ENCODE assay signal across 21 cellular contexts in genomic region chr11:86575927-86576326, GRCh38.
"Had no signal": no experiment of that assay in that cellular context is flagged by ENCODE, and none has a peak within 500 bp of the region (broad histone marks: within the 10 kb centered on the region; RNA-seq: fewer than 3 reads in every experiment).

No MANE protein-coding gene starts in this region.

- DNase-seq: activated CD4-positive, alpha-beta memory T cell treated with anti-CD3 and anti-CD28 coated beads, Interleukin-2, amount 10 ng/mL, durations not matched to agents 7 days and 5 days; activated CD4-positive, alpha-beta T cell treated with anti-CD3 and anti-CD28 coated beads for 48 hours; activated CD4-positive, CD25-positive, alpha-beta regulatory T cell; activated CD8-positive, alpha-beta memory T cell treated with anti-CD3 and anti-CD28 coated beads, Interleukin-2, amount 10 ng/mL, durations not matched to agents 7 days and 5 days; activated naive CD4-positive, alpha-beta T cell treated with anti-CD3 and anti-CD28 coated beads for 36 hours; central memory CD4-positive, alpha-beta T cell; dorsolateral prefrontal cortex; foreskin fibroblast; glutamatergic neuron; hypothalamus; occipital lobe; posterior cingulate gyrus; retina; stimulated activated naive B cell treated with anti-CD40 and anti-IgM and Interleukin-4, amounts not matched to agents 10 μg/mL and 1 μg/mL and 100 μg/mL, for 72 hours; T-helper 9 cell; thyroid gland had no signal

- H3K36me3 Mint-ChIP-seq: activated CD8-positive, alpha-beta memory T cell treated with anti-CD3 and anti-CD28 coated beads, Interleukin-2, amount 10 ng/mL, durations not matched to agents 7 days and 5 days; brain; mesothelial cell of epicardium; natural killer cell treated with Interleukin-12 subunit alpha and Interleukin-12 subunit beta and Interleukin-15 and Interleukin-18, amount 100 ng/mL, for 72 hours; stimulated activated naive B cell treated with anti-CD40 and anti-IgM and Interleukin-4, amounts not matched to agents 10 μg/mL and 1 μg/mL and 100 μg/mL, for 72 hours had no signal

- H3K4me3 Mint-ChIP-seq: activated CD4-positive, alpha-beta memory T cell treated with anti-CD3 and anti-CD28 coated beads, Interleukin-2, amount 10 ng/mL, durations not matched to agents 7 days and 5 days; activated CD8-positive, alpha-beta memory T cell treated with anti-CD3 and anti-CD28 coated beads, Interleukin-2, amount 10 ng/mL, durations not matched to agents 7 days and 5 days; activated naive CD4-positive, alpha-beta T cell treated with anti-CD3 and anti-CD28 coated beads for 36 hours; brain; mesothelial cell of epicardium; natural killer cell treated with Interleukin-12 subunit alpha and Interleukin-12 subunit beta and Interleukin-15 and Interleukin-18, amount 100 ng/mL, for 72 hours; stimulated activated naive B cell treated with anti-CD40 and anti-IgM and Interleukin-4, amounts not matched to agents 10 μg/mL and 1 μg/mL and 100 μg/mL, for 72 hours had no signal

- H3K4me3 ChIP-seq: dorsolateral prefrontal cortex, lung, thyroid gland had no signal

- H3K36me3 ChIP-seq: thyroid gland had no signal

- H3K27ac ChIP-seq: epithelial cell of prostate, thyroid gland had no signal

- H3K27me3 ChIP-seq: dorsolateral prefrontal cortex, thyroid gland had no signal

- H3K9me3 Mint-ChIP-seq: activated CD4-positive, alpha-beta memory T cell treated with anti-CD3 and anti-CD28 coated beads, Interleukin-2, amount 10 ng/mL, durations not matched to agents 7 days and 5 days; activated naive CD4-positive, alpha-beta T cell treated with anti-CD3 and anti-CD28 coated beads for 36 hours; mesothelial cell of epicardium; natural killer cell treated with Interleukin-12 subunit alpha and Interleukin-12 subunit beta and Interleukin-15 and Interleukin-18, amount 100 ng/mL, for 72 hours; stimulated activated naive B cell treated with anti-CD40 and anti-IgM and Interleukin-4, amounts not matched to agents 10 μg/mL and 1 μg/mL and 100 μg/mL, for 72 hours had no signal

- H3K27ac Mint-ChIP-seq: activated CD4-positive, alpha-beta memory T cell treated with anti-CD3 and anti-CD28 coated beads, Interleukin-2, amount 10 ng/mL, durations not matched to agents 7 days and 5 days; activated CD8-positive, alpha-beta memory T cell treated with anti-CD3 and anti-CD28 coated beads, Interleukin-2, amount 10 ng/mL, durations not matched to agents 7 days and 5 days; activated naive CD4-positive, alpha-beta T cell treated with anti-CD3 and anti-CD28 coated beads for 36 hours; mesothelial cell of epicardium; natural killer cell treated with Interleukin-12 subunit alpha and Interleukin-12 subunit beta and Interleukin-15 and Interleukin-18, amount 100 ng/mL, for 72 hours; stimulated activated naive B cell treated with anti-CD40 and anti-IgM and Interleukin-4, amounts not matched to agents 10 μg/mL and 1 μg/mL and 100 μg/mL, for 72 hours had no signal

- ATAC-seq: activated CD8-positive, alpha-beta memory T cell treated with anti-CD3 and anti-CD28 coated beads, Interleukin-2, amount 10 ng/mL, durations not matched to agents 7 days and 5 days; natural killer cell treated with Interleukin-12 subunit alpha and Interleukin-12 subunit beta and Interleukin-15 and Interleukin-18, amount 100 ng/mL, for 72 hours; stimulated activated naive B cell treated with anti-CD40 and anti-IgM and Interleukin-4, amounts not matched to agents 10 μg/mL and 1 μg/mL and 100 μg/mL, for 72 hours had no signal

- H3K4me1 Mint-ChIP-seq: activated CD4-positive, alpha-beta memory T cell treated with anti-CD3 and anti-CD28 coated beads, Interleukin-2, amount 10 ng/mL, durations not matched to agents 7 days and 5 days; activated CD8-positive, alpha-beta memory T cell treated with anti-CD3 and anti-CD28 coated beads, Interleukin-2, amount 10 ng/mL, durations not matched to agents 7 days and 5 days; stimulated activated naive B cell treated with anti-CD40 and anti-IgM and Interleukin-4, amounts not matched to agents 10 μg/mL and 1 μg/mL and 100 μg/mL, for 72 hours had no signal

- H3K9me3 ChIP-seq: thyroid gland had no signal

- H3K27me3 Mint-ChIP-seq: stimulated activated naive B cell treated with anti-CD40 and anti-IgM and Interleukin-4, amounts not matched to agents 10 μg/mL and 1 μg/mL and 100 μg/mL, for 72 hours had no signal
